In genomic region chr18:74166397-74166796, GRCh38 we compare ENCODE assay signal across 19 cellular contexts. TPM values are rescaled to one million over a fixed set of nuclear protein-coding genes. Genes with fewer than 3 reads are reported as not detected.
A peak's percentile ranks its signal among the peaks of the same experiment; 100 is the strongest.
DNase-seq lines count a peak whose midpoint lies in the region; FAIRE-seq and TF ChIP-seq lines count a peak whose summit lies in the region.
"Had no signal": no experiment of that assay in that cellular context is flagged by ENCODE, and none has a peak within 500 bp of the region (broad histone marks: within the 10 kb centered on the region; RNA-seq: fewer than 3 reads in every experiment).

No MANE protein-coding gene starts in this region.

- no peak for FAIRE-seq in small intestine (lab: Jason Lieb, UNC)
- FAIRE-seq: GM12892, H54 had no signal

- H3K27me3 ChIP-seq in small intestine (ENCODE audit: control insufficient read depth in 2 of 2, insufficient read depth in 2 of 2, low read length in 2 of 2) (no peaks in the 10 kb centered on the region), HAP-1 (ENCODE audit: low read depth) (no peaks in the 10 kb centered on the region)
- H3K27me3 ChIP-seq: SJCRH30 had no signal

- DNase-seq in NCI-H1417 (lab: John Stamatoyannopoulos, UW) (peak in 2 of 3 experiments; percentile 22 to 44), NCI-H1417 treated with DMSO at 0.1 percent for 48 hours (lab: John Stamatoyannopoulos, UW) (no peak), NCI-H146 treated with DMSO at 0.1 percent for 48 hours (lab: John Stamatoyannopoulos, UW; ENCODE audit: unreplicated experiment) (peak; percentile 24), fibroblast of pulmonary artery (ENCODE audit: low read depth) (peak; percentile 11), small intestine (peak; percentile 6), cerebellar nuclear complex (lab: John Stamatoyannopoulos, UW) (no peak), cardiac septum (ENCODE audit: low spot score) (no peak), HAP-1 (ENCODE audit: low spot score in 2 of 2) (no peak)
- DNase-seq: 8988T; BE2C; CD8-positive, alpha-beta T cell; Kasumi-1; NCI-H1105; NCI-H2029 treated with DMSO at 0.1 percent for 48 hours; NCI-H524 treated with DMSO at 0.1 percent for 48 hours; SJCRH30 had no signal

- intact Hi-C loops in cardiac septum (cut with DNase I): no loop called here

- no peak for TF ChIP-seq CTCF in fibroblast of pulmonary artery (IDR thresholded peaks at IDR 0.05; ENCODE audit: low read length, missing control alignments)

- H3K4me1 ChIP-seq in small intestine (ENCODE audit: control insufficient read depth in 2 of 2, insufficient read depth in 1 of 2, low read depth in 1 of 2, low read length in 1 of 2) (no peaks in the 10 kb centered on the region), HAP-1 (no peaks in the 10 kb centered on the region)
- H3K4me1 ChIP-seq: BE2C, SJCRH30 had no signal

- peaks cover 3% of the 10 kb centered on the region in 2 donors for H3K36me3 ChIP-seq in small intestine (ENCODE audit: control insufficient read depth in 2 of 2, insufficient read depth in 2 of 2, low read length in 2 of 2)
- H3K36me3 ChIP-seq in HAP-1 (replicated peaks): no peaks in the 10 kb centered on the region
- H3K36me3 ChIP-seq: BE2C, SJCRH30 had no signal

- in situ Hi-C loops in HAP-1 (cut with MboI; ENCODE audit: low sequenced_read_pairs): no loop called here

- no peaks in the 10 kb centered on the region for H3K9me3 ChIP-seq in small intestine (ENCODE audit: control insufficient read depth, low read depth)
- H3K9me3 ChIP-seq in HAP-1: no peaks in the 10 kb centered on the region
- H3K9me3 ChIP-seq: BE2C, SJCRH30 had no signal

- WGBS in small intestine, 3 donors: 16 to 45% (median 26%) methylated on average over 7 of the region's 7 CpGs

- no peak overlapping the region for H3K27ac ChIP-seq in small intestine (ENCODE audit: low read depth in 1 of 2, low read length in 1 of 2)
- H3K27ac ChIP-seq: RWPE1, SJCRH30 had no signal

- H3K4me3 ChIP-seq in fibroblast of pulmonary artery (replicated peaks; ENCODE audit: low read depth, low read length) (no peak overlapping the region), small intestine (ENCODE audit: low read depth in 1 of 2, low read length in 2 of 2) (no peak overlapping the region), HAP-1 (no peak overlapping the region)
- H3K4me3 ChIP-seq: SJCRH30 had no signal

RNA-seq across cellular contexts. Expression of gene TIMM21, which starts 18.1 kb away (rescaled TPM):
- 10 to 100 TPM in 2 of 3 donors, 1 to 10 TPM in 1; 9.2 to 31.2 (median 14.3) TPM for polyA plus RNA-seq in small intestine
- total RNA-seq in cardiac septum: 105 TPM

RNA-seq across cellular contexts. Expression of gene FBXO15, which starts 18.8 kb away (rescaled TPM):
- under 1 TPM in 1 of 3 donors, not detected in 2; 0.28 TPM for polyA plus RNA-seq in small intestine
- 0.51 TPM for total RNA-seq in cardiac septum

Comparison
In these comparisons a context has a peak if more than half of its experiments do, and no peak if none do; other contexts are left out.
1. DNase-seq: peak in NCI-H1417 (2 of 3), NCI-H146 treated with DMSO at 0.1 percent for 48 hours (single experiment), fibroblast of pulmonary artery (single experiment) and small intestine (single experiment); none in NCI-H1417 treated with DMSO at 0.1 percent for 48 hours (single experiment), cerebellar nuclear complex (0 of 2), cardiac septum (single experiment) and HAP-1 (0 of 2).